In the genomic region with DNA sequence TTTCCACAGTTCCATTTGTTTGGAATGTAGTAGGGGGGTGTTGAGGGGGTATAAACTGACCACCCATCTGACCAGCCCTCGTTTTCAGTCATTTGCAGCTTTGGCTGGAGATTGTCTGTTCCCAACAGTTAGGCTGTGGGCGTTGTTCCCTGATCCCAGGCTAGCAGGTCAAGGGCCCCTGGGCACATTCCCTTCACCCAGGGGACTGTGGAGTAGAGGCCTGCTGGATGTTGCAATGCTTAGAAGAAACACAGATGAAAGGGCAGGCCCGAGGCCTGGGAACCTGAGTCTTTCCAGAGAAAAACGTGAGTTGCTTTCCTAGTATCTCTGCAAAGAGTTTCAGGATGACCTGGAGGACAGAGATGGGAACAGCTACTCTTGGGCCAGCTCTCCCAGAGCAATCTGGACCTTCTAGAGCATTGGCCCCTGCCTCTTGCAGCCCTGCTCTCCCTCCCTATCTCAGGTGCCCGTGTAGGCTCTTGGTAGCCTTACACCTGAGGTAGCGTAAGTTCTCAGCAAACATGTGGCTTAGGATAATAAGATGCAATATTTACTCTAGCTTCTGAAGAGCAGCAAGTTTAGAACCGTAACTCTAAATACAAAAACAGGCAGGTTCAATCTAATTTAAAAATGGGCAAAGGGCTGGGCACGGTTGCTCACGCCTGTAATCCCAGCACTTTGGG, we compare ENCODE assay signal across 1 cellular context.
TF ChIP-seq lines count a peak whose summit lies in the region.

No MANE protein-coding gene starts in this region.

TF ChIP-seq in HepG2, 621 proteins besides CTCF, POLR2A, EP300 and RAD21 (continued from another document and continues in another):
- TF ChIP-seq, protein P1, sequence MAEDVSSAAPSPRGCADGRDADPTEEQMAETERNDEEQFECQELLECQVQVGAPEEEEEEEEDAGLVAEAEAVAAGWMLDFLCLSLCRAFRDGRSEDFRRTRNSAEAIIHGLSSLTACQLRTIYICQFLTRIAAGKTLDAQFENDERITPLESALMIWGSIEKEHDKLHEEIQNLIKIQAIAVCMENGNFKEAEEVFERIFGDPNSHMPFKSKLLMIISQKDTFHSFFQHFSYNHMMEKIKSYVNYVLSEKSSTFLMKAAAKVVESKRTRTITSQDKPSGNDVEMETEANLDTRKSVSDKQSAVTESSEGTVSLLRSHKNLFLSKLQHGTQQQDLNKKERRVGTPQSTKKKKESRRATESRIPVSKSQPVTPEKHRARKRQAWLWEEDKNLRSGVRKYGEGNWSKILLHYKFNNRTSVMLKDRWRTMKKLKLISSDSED (CRISPR knock-in tag; IDR thresholded peaks at IDR 0.05), result no peak
- TF ChIP-seq ZNF652 (CRISPR knock-in tag; IDR thresholded peaks at IDR 0.05; ENCODE audit: borderline replicate concordance, low read depth) (no peak), HDAC1 (CRISPR knock-in tag; IDR thresholded peaks at IDR 0.05) (no peak), SNAPC2 (CRISPR knock-in tag; IDR thresholded peaks at IDR 0.05) (no peak), ZNF614 (CRISPR knock-in tag; IDR thresholded peaks at IDR 0.05; ENCODE audit: borderline replicate concordance) (no peak), ZFP37 (CRISPR knock-in tag; IDR thresholded peaks at IDR 0.05; ENCODE audit: borderline replicate concordance) (no peak), E2F5 (CRISPR knock-in tag; conservative IDR thresholded peaks at IDR 0.05) (no peak), SP5 (CRISPR knock-in tag; IDR thresholded peaks at IDR 0.05; ENCODE audit: borderline replicate concordance, low read depth) (no peak), ZFX (CRISPR knock-in tag; IDR thresholded peaks at IDR 0.05; ENCODE audit: low read depth) (peak; percentile 66; the same call in 1 of the 2 replicates), TP53 (CRISPR knock-in tag; conservative IDR thresholded peaks at IDR 0.05) (no peak), ERF (CRISPR knock-in tag; IDR thresholded peaks at IDR 0.05) (no peak), ZNF547 (CRISPR knock-in tag; IDR thresholded peaks at IDR 0.05) (no peak), NFKB2 (CRISPR knock-in tag; IDR thresholded peaks at IDR 0.05; ENCODE audit: borderline replicate concordance) (no peak), FOXA1 (IDR thresholded peaks at IDR 0.05) (no peak), FOXA1 (CRISPR knock-in tag; IDR thresholded peaks at IDR 0.05) (no peak), TRAFD1 (CRISPR knock-in tag; IDR thresholded peaks at IDR 0.05; ENCODE audit: borderline replicate concordance) (no peak), FOXC1 (CRISPR knock-in tag; IDR thresholded peaks at IDR 0.05; ENCODE audit: borderline replicate concordance) (0 out of 2 replicates have a peak, but pooled peaks have one; percentile 62), REXO4 (CRISPR knock-in tag; IDR thresholded peaks at IDR 0.05; ENCODE audit: borderline replicate concordance) (no peak), MTF2 (CRISPR knock-in tag; IDR thresholded peaks at IDR 0.05; ENCODE audit: borderline replicate concordance) (no peak), KAT7 (CRISPR knock-in tag; IDR thresholded peaks at IDR 0.05; ENCODE audit: borderline replicate concordance) (no peak), ZNF354B (CRISPR knock-in tag; IDR thresholded peaks at IDR 0.05) (no peak), KMT2A (CRISPR knock-in tag; IDR thresholded peaks at IDR 0.05) (no peak), NFAT5 (CRISPR knock-in tag; IDR thresholded peaks at IDR 0.05) (no peak), MAFF (IDR thresholded peaks at IDR 0.05; ENCODE audit: low read depth, low read length) (no peak), SRSF9 (IDR thresholded peaks at IDR 0.05; ENCODE audit: borderline replicate concordance, insufficient read depth, low read depth, low read length, poor library complexity, severe bottlenecking) (no peak), ZNF761 (CRISPR knock-in tag; conservative IDR thresholded peaks at IDR 0.05) (no peak), PRPF4 (IDR thresholded peaks at IDR 0.05; ENCODE audit: low read depth, low read length, poor library complexity, severe bottlenecking) (no peak), GLI4 (CRISPR knock-in tag; IDR thresholded peaks at IDR 0.05; ENCODE audit: borderline replicate concordance) (no peak), ZNF564 (CRISPR knock-in tag; IDR thresholded peaks at IDR 0.05) (no peak), POLR2G (IDR thresholded peaks at IDR 0.05; ENCODE audit: low read depth, low read length) (no peak), RELA (CRISPR knock-in tag; IDR thresholded peaks at IDR 0.05) (no peak), ZNF205 (CRISPR knock-in tag; IDR thresholded peaks at IDR 0.05) (no peak), NR0B2 (CRISPR knock-in tag; IDR thresholded peaks at IDR 0.05) (no peak), ZNF749 (CRISPR knock-in tag; IDR thresholded peaks at IDR 0.05; ENCODE audit: borderline replicate concordance) (no peak), HIVEP1 (CRISPR knock-in tag; IDR thresholded peaks at IDR 0.05) (no peak), SMYD3 (CRISPR knock-in tag; IDR thresholded peaks at IDR 0.05) (no peak), MNT (IDR thresholded peaks at IDR 0.05) (no peak), SIX1 (CRISPR knock-in tag; IDR thresholded peaks at IDR 0.05; ENCODE audit: borderline replicate concordance) (no peak), CHD4 (IDR thresholded peaks at IDR 0.05; ENCODE audit: borderline replicate concordance, low read length) (no peak), MIER3 (CRISPR knock-in tag; IDR thresholded peaks at IDR 0.05; ENCODE audit: borderline replicate concordance) (0 out of 2 replicates have a peak, but pooled peaks have one; percentile 18), PHF21A (CRISPR knock-in tag; IDR thresholded peaks at IDR 0.05) (no peak), ZNF335 (CRISPR knock-in tag; IDR thresholded peaks at IDR 0.05) (no peak), ZFP82 (CRISPR knock-in tag; IDR thresholded peaks at IDR 0.05; ENCODE audit: borderline replicate concordance) (no peak), ZNF430 (CRISPR knock-in tag; IDR thresholded peaks at IDR 0.05) (no peak), NFRKB (IDR thresholded peaks at IDR 0.05) (no peak), ZNF740 (CRISPR knock-in tag; IDR thresholded peaks at IDR 0.05) (no peak)
- TF ChIP-seq, protein P2, sequence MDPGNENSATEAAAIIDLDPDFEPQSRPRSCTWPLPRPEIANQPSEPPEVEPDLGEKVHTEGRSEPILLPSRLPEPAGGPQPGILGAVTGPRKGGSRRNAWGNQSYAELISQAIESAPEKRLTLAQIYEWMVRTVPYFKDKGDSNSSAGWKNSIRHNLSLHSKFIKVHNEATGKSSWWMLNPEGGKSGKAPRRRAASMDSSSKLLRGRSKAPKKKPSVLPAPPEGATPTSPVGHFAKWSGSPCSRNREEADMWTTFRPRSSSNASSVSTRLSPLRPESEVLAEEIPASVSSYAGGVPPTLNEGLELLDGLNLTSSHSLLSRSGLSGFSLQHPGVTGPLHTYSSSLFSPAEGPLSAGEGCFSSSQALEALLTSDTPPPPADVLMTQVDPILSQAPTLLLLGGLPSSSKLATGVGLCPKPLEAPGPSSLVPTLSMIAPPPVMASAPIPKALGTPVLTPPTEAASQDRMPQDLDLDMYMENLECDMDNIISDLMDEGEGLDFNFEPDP (CRISPR knock-in tag; conservative IDR thresholded peaks at IDR 0.05), result no peak
- TF ChIP-seq, protein P3, sequence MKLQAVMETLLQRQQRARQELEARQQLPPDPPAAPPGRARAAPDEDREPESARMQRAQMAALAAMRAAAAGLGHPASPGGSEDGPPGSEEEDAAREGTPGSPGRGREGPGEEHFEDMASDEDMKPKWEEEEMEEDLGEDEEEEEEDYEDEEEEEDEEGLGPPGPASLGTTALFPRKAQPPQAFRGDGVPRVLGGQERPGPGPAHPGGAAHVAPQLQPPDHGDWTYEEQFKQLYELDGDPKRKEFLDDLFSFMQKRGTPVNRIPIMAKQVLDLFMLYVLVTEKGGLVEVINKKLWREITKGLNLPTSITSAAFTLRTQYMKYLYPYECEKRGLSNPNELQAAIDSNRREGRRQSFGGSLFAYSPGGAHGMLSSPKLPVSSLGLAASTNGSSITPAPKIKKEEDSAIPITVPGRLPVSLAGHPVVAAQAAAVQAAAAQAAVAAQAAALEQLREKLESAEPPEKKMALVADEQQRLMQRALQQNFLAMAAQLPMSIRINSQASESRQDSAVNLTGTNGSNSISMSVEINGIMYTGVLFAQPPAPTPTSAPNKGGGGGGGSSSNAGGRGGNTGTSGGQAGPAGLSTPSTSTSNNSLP (IDR thresholded peaks at IDR 0.05; ENCODE audit: low read depth, low read length), result no peak
- TF ChIP-seq, protein P4, sequence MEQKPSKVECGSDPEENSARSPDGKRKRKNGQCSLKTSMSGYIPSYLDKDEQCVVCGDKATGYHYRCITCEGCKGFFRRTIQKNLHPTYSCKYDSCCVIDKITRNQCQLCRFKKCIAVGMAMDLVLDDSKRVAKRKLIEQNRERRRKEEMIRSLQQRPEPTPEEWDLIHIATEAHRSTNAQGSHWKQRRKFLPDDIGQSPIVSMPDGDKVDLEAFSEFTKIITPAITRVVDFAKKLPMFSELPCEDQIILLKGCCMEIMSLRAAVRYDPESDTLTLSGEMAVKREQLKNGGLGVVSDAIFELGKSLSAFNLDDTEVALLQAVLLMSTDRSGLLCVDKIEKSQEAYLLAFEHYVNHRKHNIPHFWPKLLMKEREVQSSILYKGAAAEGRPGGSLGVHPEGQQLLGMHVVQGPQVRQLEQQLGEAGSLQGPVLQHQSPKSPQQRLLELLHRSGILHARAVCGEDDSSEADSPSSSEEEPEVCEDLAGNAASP (CRISPR knock-in tag; IDR thresholded peaks at IDR 0.05; ENCODE audit: borderline replicate concordance), result no peak
